Comparison of ENCODE assay signal across 14 cellular contexts in genomic region chr3:62373215-62373614, GRCh38. TPM values are rescaled to one million over a fixed set of nuclear protein-coding genes. Genes with fewer than 3 reads are reported as not detected.
DNase-seq lines count a peak whose midpoint lies in the region; ATAC-seq and TF ChIP-seq lines count a peak whose summit lies in the region.
"Had no signal": no experiment of that assay in that cellular context is flagged by ENCODE, and none has a peak within 500 bp of the region (broad histone marks: within the 10 kb centered on the region; RNA-seq: fewer than 3 reads in every experiment).

TSS of gene FEZF2 (minus strand) at chr3:62373550. CDS start at chr3:62372868, 682 bp downstream.

- H4K12ac ChIP-seq in trophoblast cell (ENCODE audit: low read depth, low read length): no peak within 1 kb of the TSS

- TF ChIP-seq CTCF in esophagus squamous epithelium (IDR thresholded peaks at IDR 0.05) (no peak), progenitor cell of endocrine pancreas (IDR thresholded peaks at IDR 0.05; ENCODE audit: unreplicated experiment) (no peak)

- no peak within 1 kb of the TSS for H2AK5ac ChIP-seq in trophoblast cell (ENCODE audit: low read length)

- no peak within 1 kb of the TSS for H3K18ac ChIP-seq in trophoblast cell (ENCODE audit: low read length)

- no peak within 1 kb of the TSS for H3K4me3 Mint-ChIP-seq in progenitor cell of endocrine pancreas (ENCODE audit: low read depth)
- H3K4me3 Mint-ChIP-seq: activated T-helper 17 cell treated with anti-CD3 and anti-CD28 coated beads, Interleukin-2, amount 50 U/mL, for 72 hours had no signal

- peaks cover 97% of the 10 kb centered on the region for H3K27me3 Mint-ChIP-seq in progenitor cell of endocrine pancreas

- H3K4ac ChIP-seq in trophoblast cell (ENCODE audit: low read depth, low read length): no peak within 1 kb of the TSS

- peaks cover 74% of the 10 kb centered on the region for H3K4me1 ChIP-seq in HUES6 (ENCODE audit: control insufficient read depth, insufficient read depth, low read length)
- H3K4me1 ChIP-seq in esophagus squamous epithelium: peaks cover 6 to 70% (median 14%) of the 10 kb centered on the region in 3 donors
- H3K4me1 ChIP-seq in trophoblast cell (ENCODE audit: control insufficient read depth in 1 of 2, insufficient read depth in 2 of 2, low read length in 2 of 2): peaks cover 9% of the 10 kb centered on the region in 2 experiments

- H4K8ac ChIP-seq in trophoblast cell (ENCODE audit: low read depth, low read length): no peak within 1 kb of the TSS

- H3K23ac ChIP-seq in trophoblast cell (ENCODE audit: low read length): no peak within 1 kb of the TSS

- no peak within 1 kb of the TSS for H4K91ac ChIP-seq in trophoblast cell (ENCODE audit: low read depth, low read length)

- H3K79me2 ChIP-seq in trophoblast cell (ENCODE audit: control insufficient read depth, insufficient read depth, low read length, poor library complexity): no peaks in the 10 kb centered on the region

- H3K9me3 ChIP-seq in HUES6 (ENCODE audit: control insufficient read depth, insufficient read depth, low read depth, low read length): no peaks in the 10 kb centered on the region
- H3K9me3 ChIP-seq in esophagus squamous epithelium: no peaks in the 10 kb centered on the region
- peaks cover 5% of the 10 kb centered on the region for H3K9me3 ChIP-seq in trophoblast cell (ENCODE audit: insufficient read depth, low read depth, low read length)

- no peak for TF ChIP-seq POLR2A in esophagus squamous epithelium (IDR thresholded peaks at IDR 0.05)

- H3K36me3 ChIP-seq in HUES6 (ENCODE audit: control insufficient read depth, insufficient read depth, low read length) (no peaks in the 10 kb centered on the region), esophagus squamous epithelium (no peaks in the 10 kb centered on the region), trophoblast cell (ENCODE audit: control insufficient read depth in 1 of 2, insufficient read depth in 2 of 2, low read length in 2 of 2) (no peaks in the 10 kb centered on the region)
- H3K36me3 ChIP-seq: spleen had no signal

- no peak within 1 kb of the TSS for H2BK12ac ChIP-seq in trophoblast cell (ENCODE audit: low read length)

- H3K9ac ChIP-seq in HUES6 (ENCODE audit: low read length): no peak within 1 kb of the TSS
- H3K9ac ChIP-seq in trophoblast cell (ENCODE audit: low read length): no peak within 1 kb of the TSS

- H2AFZ ChIP-seq in trophoblast cell (ENCODE audit: insufficient read depth, low read length, poor library complexity): no peak within 1 kb of the TSS

- H3K36me3 Mint-ChIP-seq in progenitor cell of endocrine pancreas (ENCODE audit: insufficient read depth): no peaks in the 10 kb centered on the region

- no peaks in the 10 kb centered on the region for H3K9me3 Mint-ChIP-seq in progenitor cell of endocrine pancreas (ENCODE audit: low read depth)
- H3K9me3 Mint-ChIP-seq: activated T-helper 17 cell treated with anti-CD3 and anti-CD28 coated beads, Interleukin-2, amount 50 U/mL, for 72 hours had no signal

- WGBS in esophagus squamous epithelium, 2 donors: 1 to 9% methylated on average over 8 to 11 of the region's 28 CpGs
- no CpG with 5 or more reads among the region's 28 CpGs for WGBS in trophoblast cell (ENCODE audit: extremely low coverage, insufficient coverage, insufficient read length)

- no peak for ATAC-seq in GM21447 (IDR thresholded peaks at IDR 0.05; ENCODE audit: unreplicated experiment)
- ATAC-seq: activated T-helper 17 cell treated with anti-CD3 and anti-CD28 coated beads, Interleukin-2, amount 50 U/mL, for 72 hours had no signal

- peak within 1 kb of the TSS; percentile 6 for H3K4me2 ChIP-seq in trophoblast cell (ENCODE audit: low read length)

- H3K27me3 ChIP-seq in HUES6 (ENCODE audit: control insufficient read depth, insufficient read depth, low read length) (peaks cover 100% of the 10 kb centered on the region), esophagus squamous epithelium (peaks cover 31 to 100% (median 61%) of the 10 kb centered on the region in 4 donors), trophoblast cell (ENCODE audit: insufficient read depth, low read length) (peaks cover 96% of the 10 kb centered on the region)

- no peak within 1 kb of the TSS for H3K14ac ChIP-seq in trophoblast cell (ENCODE audit: low read length)

- H3K27ac ChIP-seq in HUES6 (ENCODE audit: low read depth, low read length) (no peak within 1 kb of the TSS), esophagus squamous epithelium (no peak within 1 kb of the TSS), trophoblast cell (ENCODE audit: low read depth, low read length) (no peak within 1 kb of the TSS)
- H3K27ac ChIP-seq: spleen had no signal

- intact Hi-C loops in esophagus squamous epithelium (cut with DNase I): no loop called here

- H3K79me1 ChIP-seq in trophoblast cell (ENCODE audit: low read length): no peaks in the 10 kb centered on the region

- DNase-seq in Daoy (ENCODE audit: low read depth) (peak; percentile 8), esophagus squamous epithelium (lab: John Stamatoyannopoulos, UW) (no peak), trophoblast cell (no peak), progenitor cell of endocrine pancreas (ENCODE audit: low spot score, unreplicated experiment) (no peak), GF-D8 (lab: John Stamatoyannopoulos, UW) (no peak)
- DNase-seq: effector CD8-positive, alpha-beta T cell; NK-92 treated with Interleukin-12 subunit alpha and Interleukin-12 subunit beta, amount 100 ng/mL, for 24 hours; spleen; stimulated activated naive CD4-positive, alpha-beta T cell; T-helper 9 cell had no signal

- no peak within 1 kb of the TSS for H2BK120ac ChIP-seq in trophoblast cell (ENCODE audit: insufficient read depth, low read length, poor library complexity)

- peak within 1 kb of the TSS; percentile 52 for H3K4me3 ChIP-seq in HUES6 (ENCODE audit: low read depth, low read length)
- peak within 1 kb of the TSS in 3 of 4 donors; percentile 11 to 50 (median 24) for H3K4me3 ChIP-seq in esophagus squamous epithelium
- H3K4me3 ChIP-seq in trophoblast cell (ENCODE audit: low read depth, low read length): no peak within 1 kb of the TSS

- no peak within 1 kb of the TSS for H3K27ac Mint-ChIP-seq in progenitor cell of endocrine pancreas
- H3K27ac Mint-ChIP-seq: activated T-helper 17 cell treated with anti-CD3 and anti-CD28 coated beads, Interleukin-2, amount 50 U/mL, for 72 hours had no signal

- H2BK5ac ChIP-seq in trophoblast cell (ENCODE audit: low read depth, low read length, poor library complexity): no peak within 1 kb of the TSS

- H3K4me1 Mint-ChIP-seq in progenitor cell of endocrine pancreas (ENCODE audit: low read depth): peaks cover 3% of the 10 kb centered on the region
- H3K4me1 Mint-ChIP-seq: activated T-helper 17 cell treated with anti-CD3 and anti-CD28 coated beads, Interleukin-2, amount 50 U/mL, for 72 hours had no signal

RNA-seq across cellular contexts. Expression of gene FEZF2, which starts in this region (rescaled TPM):
- not detected in 2 replicates for total RNA-seq in Daoy (2014; rRNA removed; shearing (Covaris generic))
- total RNA-seq in esophagus squamous epithelium (not detected), progenitor cell of endocrine pancreas (not detected in 2 replicates)
- polyA plus RNA-seq in trophoblast cell (2013): 0.04 and 0.06 TPM in 2 replicates
- total RNA-seq: activated T-helper 17 cell treated with anti-CD3 and anti-CD28 coated beads, Interleukin-2, amount 50 U/mL, for 72 hours; left lobe of liver; spleen had no signal
- polyA plus RNA-seq: spleen had no signal

Comparison
In these comparisons a context has a peak if more than half of its experiments do, and no peak if none do; other contexts are left out.
1. Peak in DNase-seq in Daoy; RNA of the gene not detected or under 1 TPM.